In genomic region chr2:100924520-100925451, GRCh38 we compare ENCODE assay signal across 8 cellular contexts.
DNase-seq lines count a peak whose midpoint lies in the region; ATAC-seq and TF ChIP-seq lines count a peak whose summit lies in the region.

No MANE protein-coding gene starts in this region.

- no peak overlapping the region for H3K9ac ChIP-seq in trophoblast cell (ENCODE audit: low read length)

- no peaks in the 10 kb centered on the region for H3K36me3 Mint-ChIP-seq in activated T-helper 1 cell treated with anti-CD3 and anti-CD28 coated beads, Interleukin-12 subunit alpha, Interleukin-12 subunit beta, Interleukin-2, Interleukin-4 antibody, amounts not matched to agents 30 ng/mL and 10 ng/mL and 1 ng/mL, durations not matched to agents 14 hours and 24 hours and 36 hours (ENCODE audit: low read depth)

- 76 to 79% methylated on average over 19 to 21 of the region's 21 CpGs for WGBS in thyroid gland, 2 donors
- WGBS in trophoblast cell (ENCODE audit: extremely low coverage, insufficient coverage, insufficient read length): no CpG with 5 or more reads among the region's 21 CpGs

- no peak overlapping the region for H3K4me3 ChIP-seq in thyroid gland (replicated peaks in 1 of 3)
- no peak overlapping the region for H3K4me3 ChIP-seq in trophoblast cell (ENCODE audit: low read depth, low read length)

- H3K9me3 ChIP-seq in thyroid gland: no peaks in the 10 kb centered on the region
- H3K9me3 ChIP-seq in trophoblast cell (ENCODE audit: insufficient read depth, low read depth, low read length): no peaks in the 10 kb centered on the region

- intact Hi-C loops in activated T-helper 1 cell treated with anti-CD3 and anti-CD28 coated beads, Interleukin-12 subunit alpha, Interleukin-12 subunit beta, Interleukin-2, Interleukin-4 antibody, amounts not matched to agents 30 ng/mL and 10 ng/mL and 1 ng/mL, durations not matched to agents 14 hours and 24 hours and 36 hours (cut with micrococcal nuclease): no loop called here
- intact Hi-C loops in left cardiac atrium (cut with DNase I) (no loop called here), thyroid gland (cut with DNase I) (no loop called here)

- no peak overlapping the region for H4K12ac ChIP-seq in trophoblast cell (ENCODE audit: low read depth, low read length)

- H3K27ac Mint-ChIP-seq in activated T-helper 1 cell treated with anti-CD3 and anti-CD28 coated beads, Interleukin-12 subunit alpha, Interleukin-12 subunit beta, Interleukin-2, Interleukin-4 antibody, amounts not matched to agents 30 ng/mL and 10 ng/mL and 1 ng/mL, durations not matched to agents 14 hours and 24 hours and 36 hours: peak overlapping the region; percentile 62

- H4K8ac ChIP-seq in trophoblast cell (ENCODE audit: low read depth, low read length): no peak overlapping the region

- no peak overlapping the region for H3K4ac ChIP-seq in trophoblast cell (ENCODE audit: low read depth, low read length)

- TF ChIP-seq CTCF in thyroid gland (IDR thresholded peaks at IDR 0.05): no peak

- no peak overlapping the region for H2BK12ac ChIP-seq in trophoblast cell (ENCODE audit: low read length)

- H3K79me2 ChIP-seq in trophoblast cell (ENCODE audit: control insufficient read depth, insufficient read depth, low read length, poor library complexity): no peaks in the 10 kb centered on the region

- H3K36me3 ChIP-seq in thyroid gland (no peaks in the 10 kb centered on the region), trophoblast cell (ENCODE audit: control insufficient read depth in 1 of 2, insufficient read depth in 2 of 2, low read length in 2 of 2) (no peaks in the 10 kb centered on the region)

- H2BK5ac ChIP-seq in trophoblast cell (ENCODE audit: low read depth, low read length, poor library complexity): no peak overlapping the region

- H2BK120ac ChIP-seq in trophoblast cell (ENCODE audit: insufficient read depth, low read length, poor library complexity): no peak overlapping the region

- no peak overlapping the region for H3K23ac ChIP-seq in trophoblast cell (ENCODE audit: low read length)

- H3K4me2 ChIP-seq in trophoblast cell (ENCODE audit: low read length): no peak overlapping the region

- no peak overlapping the region for H3K18ac ChIP-seq in trophoblast cell (ENCODE audit: low read length)

- H3K27me3 ChIP-seq in thyroid gland (no peaks in the 10 kb centered on the region), trophoblast cell (ENCODE audit: insufficient read depth, low read length) (no peaks in the 10 kb centered on the region)

- no peaks in the 10 kb centered on the region for H3K79me1 ChIP-seq in trophoblast cell (ENCODE audit: low read length)

- H3K27ac ChIP-seq in thyroid gland (peak overlapping the region in 1 of 3 donors; percentile 20), trophoblast cell (ENCODE audit: low read depth, low read length) (no peak overlapping the region)

- ATAC-seq in GM18498 (IDR thresholded peaks at IDR 0.05; ENCODE audit: unreplicated experiment): peak; percentile 90
- peak; percentile 82 for ATAC-seq in HG02981 (IDR thresholded peaks at IDR 0.05; ENCODE audit: unreplicated experiment)
- ATAC-seq in left cardiac atrium: peak; percentile 84 to 85

- DNase-seq in activated T-helper 1 cell treated with anti-CD3 and anti-CD28 coated beads, Interleukin-12 subunit alpha, Interleukin-12 subunit beta, Interleukin-2, Interleukin-4 antibody, amounts not matched to agents 30 ng/mL and 10 ng/mL and 1 ng/mL, durations not matched to agents 14 hours and 24 hours and 36 hours (ENCODE audit: low spot score): no peak
- DNase-seq in left cardiac atrium: peak; percentile 65
- DNase-seq in stimulated activated CD4-positive, alpha-beta T cell treated with anti-CD3 and anti-CD28 coated beads, Interleukin-1b, Interleukin-23, amount 100 ng/mL, for 48 hours: peak; percentile 32
- DNase-seq in thyroid gland: no peak
- no peak for DNase-seq in trophoblast cell
- no peak for DNase-seq in NCI-H526 (lab: John Stamatoyannopoulos, UW)

- H3K4me1 Mint-ChIP-seq in activated T-helper 1 cell treated with anti-CD3 and anti-CD28 coated beads, Interleukin-12 subunit alpha, Interleukin-12 subunit beta, Interleukin-2, Interleukin-4 antibody, amounts not matched to agents 30 ng/mL and 10 ng/mL and 1 ng/mL, durations not matched to agents 14 hours and 24 hours and 36 hours (ENCODE audit: low read depth): no peaks in the 10 kb centered on the region

- H3K4me1 ChIP-seq in thyroid gland (no peaks in the 10 kb centered on the region), trophoblast cell (ENCODE audit: control insufficient read depth in 1 of 2, insufficient read depth in 2 of 2, low read length in 2 of 2) (peaks cover 2% of the 10 kb centered on the region in 2 experiments)

- no peaks in the 10 kb centered on the region for H3K9me3 Mint-ChIP-seq in activated T-helper 1 cell treated with anti-CD3 and anti-CD28 coated beads, Interleukin-12 subunit alpha, Interleukin-12 subunit beta, Interleukin-2, Interleukin-4 antibody, amounts not matched to agents 30 ng/mL and 10 ng/mL and 1 ng/mL, durations not matched to agents 14 hours and 24 hours and 36 hours

- no peak overlapping the region for H4K91ac ChIP-seq in trophoblast cell (ENCODE audit: low read depth, low read length)

- H2AFZ ChIP-seq in trophoblast cell (ENCODE audit: insufficient read depth, low read length, poor library complexity): no peak overlapping the region

- no peaks in the 10 kb centered on the region for H3K27me3 Mint-ChIP-seq in activated T-helper 1 cell treated with anti-CD3 and anti-CD28 coated beads, Interleukin-12 subunit alpha, Interleukin-12 subunit beta, Interleukin-2, Interleukin-4 antibody, amounts not matched to agents 30 ng/mL and 10 ng/mL and 1 ng/mL, durations not matched to agents 14 hours and 24 hours and 36 hours (ENCODE audit: insufficient read depth)

- H2AK5ac ChIP-seq in trophoblast cell (ENCODE audit: low read length): no peak overlapping the region

- H3K4me3 Mint-ChIP-seq in activated T-helper 1 cell treated with anti-CD3 and anti-CD28 coated beads, Interleukin-12 subunit alpha, Interleukin-12 subunit beta, Interleukin-2, Interleukin-4 antibody, amounts not matched to agents 30 ng/mL and 10 ng/mL and 1 ng/mL, durations not matched to agents 14 hours and 24 hours and 36 hours: no peak overlapping the region

- TF ChIP-seq POLR2A in thyroid gland (IDR thresholded peaks at IDR 0.05): no peak

- no peak overlapping the region for H3K14ac ChIP-seq in trophoblast cell (ENCODE audit: low read length)

Comparison
In these comparisons a context has a peak if more than half of its experiments do, and no peak if none do; other contexts are left out.
1. DNase-seq: peak in left cardiac atrium (single experiment) and stimulated activated CD4-positive, alpha-beta T cell treated with anti-CD3 and anti-CD28 coated beads, Interleukin-1b, Interleukin-23, amount 100 ng/mL, for 48 hours (single experiment); none in activated T-helper 1 cell treated with anti-CD3 and anti-CD28 coated beads, Interleukin-12 subunit alpha, Interleukin-12 subunit beta, Interleukin-2, Interleukin-4 antibody, amounts not matched to agents 30 ng/mL and 10 ng/mL and 1 ng/mL, durations not matched to agents 14 hours and 24 hours and 36 hours (single experiment), thyroid gland (0 of 2), trophoblast cell (0 of 2) and NCI-H526 (0 of 2).
2. Peak in every context shown above with its lines, with median percentiles within 50 percentile points of each other: ATAC-seq.